In genomic region chr2:1727101-1727771, GRCh38 we compare ENCODE assay signal across 11 cellular contexts. TPM values are rescaled to one million over a fixed set of nuclear protein-coding genes. Genes with fewer than 3 reads are reported as not detected.
A peak's percentile ranks its signal among the peaks of the same experiment; 100 is the strongest.
DNase-seq lines count a peak whose midpoint lies in the region; ATAC-seq and TF ChIP-seq lines count a peak whose summit lies in the region.
"Had no signal": no experiment of that assay in that cellular context is flagged by ENCODE, and none has a peak within 500 bp of the region (broad histone marks: within the 10 kb centered on the region; RNA-seq: fewer than 3 reads in every experiment).

No MANE protein-coding gene starts in this region.

- H3K4me3 Mint-ChIP-seq in HFFc6 (peak overlapping the region; percentile 47), natural killer cell (no peak overlapping the region)
- H3K4me3 Mint-ChIP-seq: CD4-positive, alpha-beta T cell; effector memory CD8-positive, alpha-beta T cell had no signal

- ATAC-seq in natural killer cell (no peak), HG03439 (IDR thresholded peaks at IDR 0.05; ENCODE audit: unreplicated experiment) (no peak)
- ATAC-seq: effector memory CD8-positive, alpha-beta T cell had no signal

- H3K27ac Mint-ChIP-seq in HFFc6, result peak overlapping the region; percentile 6; the same call in 1 of the 2 replicates
- H3K27ac Mint-ChIP-seq in natural killer cell, result no peak overlapping the region
- H3K27ac Mint-ChIP-seq: CD4-positive, alpha-beta T cell; effector memory CD8-positive, alpha-beta T cell had no signal

- H3K9me3 Mint-ChIP-seq in HFFc6 (no peaks in the 10 kb centered on the region; the same call in 1 of the 2 replicates), natural killer cell (no peaks in the 10 kb centered on the region)
- H3K9me3 Mint-ChIP-seq: CD4-positive, alpha-beta T cell had no signal

- H3K4me1 Mint-ChIP-seq in HFFc6 (ENCODE audit: low read depth) (peaks cover 58% of the 10 kb centered on the region), natural killer cell (no peaks in the 10 kb centered on the region)

- DNase-seq in HFFc6 (no peak), glomerular visceral epithelial cell (ENCODE audit: extremely low spot score) (peak; percentile 64), posterior vena cava (ENCODE audit: low spot score) (peak; percentile 78), NCI-H146 treated with DMSO at 0.1 percent for 48 hours (lab: John Stamatoyannopoulos, UW; ENCODE audit: unreplicated experiment) (no peak), natural killer cell (no peak), cortex of kidney (lab: John Stamatoyannopoulos, UW) (no peak)
- DNase-seq: CD4-positive, alpha-beta T cell; effector memory CD8-positive, alpha-beta T cell; NCI-H2029 treated with DMSO at 0.1 percent for 48 hours had no signal

- TF ChIP-seq CTCF in HFFc6 (IDR thresholded peaks at IDR 0.05) (no peak), VCaP (conservative IDR thresholded peaks at IDR 0.05) (no peak), natural killer cell (IDR thresholded peaks at IDR 0.05) (no peak)

- peak overlapping the region; percentile 31; the same call in 1 of the 2 replicates for H3K27ac ChIP-seq in VCaP

- H3K27me3 Mint-ChIP-seq in HFFc6 (ENCODE audit: insufficient read depth), result no peaks in the 10 kb centered on the region; the same call in 1 of the 2 replicates
- no peaks in the 10 kb centered on the region for H3K27me3 Mint-ChIP-seq in natural killer cell (ENCODE audit: low read depth in 2 of 2)
- H3K27me3 Mint-ChIP-seq: effector memory CD8-positive, alpha-beta T cell had no signal

- intact Hi-C loops in posterior vena cava (cut with DNase I), result no loop called here
- intact Hi-C loops in natural killer cell (cut with micrococcal nuclease), result no loop called here

- H3K36me3 Mint-ChIP-seq in HFFc6 (ENCODE audit: low read depth), result peaks cover 13% of the 10 kb centered on the region
- no peaks in the 10 kb centered on the region for H3K36me3 Mint-ChIP-seq in natural killer cell

RNA-seq across cellular contexts. Expression of gene PXDN, which starts 17.1 kb away (rescaled TPM):
- 100 to 1,000 TPM; 283 to 403 (median 323) TPM for total RNA-seq in HFFc6 (2021; fragmentation: NEBNext Ultra II Directional; extraction: Animal tissue kit (Norgen Biotek cat#: 25700))
- total RNA-seq in posterior vena cava (10 to 100 TPM; 75.3 to 85.8 TPM), natural killer cell (1 to 10 TPM; 2.1 to 3.7 (median 2.5) TPM)

Comparison
In these comparisons a context has a peak if more than half of its experiments do, and no peak if none do; other contexts are left out.
1. DNase-seq: peak in glomerular visceral epithelial cell (single experiment) and posterior vena cava (single experiment); none in HFFc6 (single experiment), NCI-H146 treated with DMSO at 0.1 percent for 48 hours (single experiment), natural killer cell (single experiment) and cortex of kidney (single experiment).
2. RNA of gene PXDN, which starts 17.1 kb away (total RNA-seq): 283 to 403 TPM in HFFc6 and 75.3 to 85.8 TPM in posterior vena cava; 2.1 to 3.7 TPM in natural killer cell; every median in the first group is over 10 times any median in the second.